In genomic region chr7:1571261-1571650, GRCh38 we compare ENCODE assay signal across 9 cellular contexts. TPM values are rescaled to one million over a fixed set of nuclear protein-coding genes. Genes with fewer than 3 reads are reported as not detected.
DNase-seq lines count a peak whose midpoint lies in the region; ATAC-seq and TF ChIP-seq lines count a peak whose summit lies in the region.
"Had no signal": no experiment of that assay in that cellular context is flagged by ENCODE, and none has a peak within 500 bp of the region (broad histone marks: within the 10 kb centered on the region; RNA-seq: fewer than 3 reads in every experiment).

No MANE protein-coding gene starts in this region.

- no peaks in the 10 kb centered on the region for H3K9me3 Mint-ChIP-seq in endodermal cell

- DNase-seq in EH (ENCODE audit: low read depth) = peak; percentile 66
- no peak for DNase-seq in NT2/D1 (ENCODE audit: low read depth, low spot score)
- no peak for DNase-seq in endodermal cell
- DNase-seq in psoas muscle = peak in 1 of 2 donors; percentile 44
- no peak for DNase-seq in DMS 273 (lab: John Stamatoyannopoulos, UW; ENCODE audit: unreplicated experiment)
- no peak for DNase-seq in NCI-H2081 (lab: John Stamatoyannopoulos, UW)
- DNase-seq in NCI-H345 treated with DMSO at 0.1 percent for 48 hours (lab: John Stamatoyannopoulos, UW; ENCODE audit: unreplicated experiment) = no peak
- DNase-seq in cerebellum (ENCODE audit: low spot score) = no peak
- DNase-seq: effector CD4-positive, alpha-beta T cell had no signal

- H3K36me3 ChIP-seq in NT2/D1 (ENCODE audit: insufficient read depth, insufficient read length, low read length) (peaks cover 23% of the 10 kb centered on the region), endodermal cell (ENCODE audit: control insufficient read depth, insufficient read depth, low read length) (no peaks in the 10 kb centered on the region), psoas muscle (ENCODE audit: insufficient read depth in 1 of 2, low read depth in 1 of 2) (peaks cover 0 to 17% of the 10 kb centered on the region in 2 donors)

- no peak for ATAC-seq in psoas muscle

- H3K9ac ChIP-seq in NT2/D1 (ENCODE audit: insufficient read length, low read depth) (peak overlapping the region; percentile 61), endodermal cell (ENCODE audit: extremely low read depth, low read length, poor library complexity, severe bottlenecking) (no peak overlapping the region)

- peaks cover 21% of the 10 kb centered on the region for H3K36me3 Mint-ChIP-seq in endodermal cell (ENCODE audit: low read depth)

- H3K27ac ChIP-seq in endodermal cell (ENCODE audit: low read depth, low read length) (no peak overlapping the region), psoas muscle (peak overlapping the region; percentile 95)

- intact Hi-C loops in psoas muscle (cut with DNase I) = no loop called here

- H3K9me3 ChIP-seq in NT2/D1 (ENCODE audit: insufficient read depth, low read length) (no peaks in the 10 kb centered on the region; the same call in 1 of the 2 replicates), endodermal cell (ENCODE audit: control insufficient read depth, low read length) (no peaks in the 10 kb centered on the region), psoas muscle (no peaks in the 10 kb centered on the region)

- peak overlapping the region; percentile 74 for H3K4me3 Mint-ChIP-seq in endodermal cell

- peak overlapping the region; percentile 88 for H3K27ac Mint-ChIP-seq in endodermal cell

- H3K4me3 ChIP-seq in NT2/D1 (ENCODE audit: insufficient read length, low read depth) = peak overlapping the region; percentile 93
- peak overlapping the region; percentile 76 for H3K4me3 ChIP-seq in endodermal cell (ENCODE audit: low read length)
- H3K4me3 ChIP-seq in psoas muscle = peak overlapping the region; percentile 94

- WGBS in endodermal cell (ENCODE audit: insufficient coverage in 1 of 2, insufficient read length in 1 of 2), 2 experiments = 96 to 100% methylated on average over 2 to 3 of the region's 3 CpGs
- whole genome bisulfite sequencing in psoas muscle, 3 donors = 70 to 81% (median 74%) methylated on average over 3 of the region's 3 CpGs

- no peaks in the 10 kb centered on the region for H3K27me3 Mint-ChIP-seq in endodermal cell (ENCODE audit: insufficient read depth)

- peaks cover 13% of the 10 kb centered on the region for H3K4me1 Mint-ChIP-seq in endodermal cell

- no peaks in the 10 kb centered on the region for H3K27me3 ChIP-seq in NT2/D1 (ENCODE audit: insufficient read depth, insufficient read length)
- no peaks in the 10 kb centered on the region for H3K27me3 ChIP-seq in endodermal cell (ENCODE audit: control insufficient read depth, insufficient read depth, low read length, poor library complexity, severe bottlenecking)
- no peaks in the 10 kb centered on the region for H3K27me3 ChIP-seq in psoas muscle (ENCODE audit: insufficient read depth in 3 of 3, low read length in 2 of 3)

- TF ChIP-seq CTCF in endodermal cell (conservative IDR thresholded peaks at IDR 0.05) (no peak), psoas muscle (IDR thresholded peaks at IDR 0.05) (no peak)

- H3K4me1 ChIP-seq in NT2/D1 (ENCODE audit: insufficient read depth, insufficient read length) (peaks cover 20% of the 10 kb centered on the region), endodermal cell (ENCODE audit: control insufficient read depth, insufficient read depth, low read length) (peaks cover 4% of the 10 kb centered on the region), psoas muscle (peaks cover 34% of the 10 kb centered on the region)

RNA-seq across cellular contexts. Expression of gene PSMG3, which starts 1.4 kb away (rescaled TPM):
- total RNA-seq in endodermal cell = 10 to 100 TPM; 30.1 to 44.3 TPM
- 30.0 TPM for polyA plus RNA-seq in endodermal cell (2013, experiment 1 of 2)
- 30.2 TPM for polyA plus RNA-seq in endodermal cell (2013, experiment 2 of 2)
- 10 to 100 TPM; 11.8 to 18.2 (median 14.6) TPM for total RNA-seq in psoas muscle
- polyA plus RNA-seq in psoas muscle = 10 to 100 TPM; 33.4 to 59.1 (median 54.1) TPM
- 10.7 TPM for total RNA-seq in cerebellum

RNA-seq across cellular contexts. Expression of gene TMEM184A, which starts 15.3 kb away (rescaled TPM):
- total RNA-seq in endodermal cell (1 to 10 TPM; 4.6 to 5.1 TPM), psoas muscle (1 to 10 TPM; 2.8 to 6.0 (median 2.9) TPM), cerebellum (0.18 TPM)
- polyA plus RNA-seq in endodermal cell (2013, experiment 1 of 2) = 0.43 TPM
- polyA plus RNA-seq in endodermal cell (2013, experiment 2 of 2) = 1.1 TPM
- polyA plus RNA-seq in psoas muscle = 1 to 10 TPM in 2 of 3 donors, under 1 TPM in 1; 0.40 to 1.4 (median 1.1) TPM

RNA-seq across cellular contexts. Expression of gene MAFK, which starts 40.8 kb away (rescaled TPM):
- total RNA-seq in endodermal cell (10 to 100 TPM in 1 of 2 donors, 1 to 10 TPM in 1; 7.7 to 10.7 TPM), psoas muscle (100 to 1,000 TPM in 1 of 4 donors, 10 to 100 TPM in 3; 59.1 to 103 (median 77.5) TPM), cerebellum (3.7 TPM)
- polyA plus RNA-seq in endodermal cell (2013, experiment 1 of 2) = 5.6 TPM
- 5.2 TPM for polyA plus RNA-seq in endodermal cell (2013, experiment 2 of 2)
- 100 to 1,000 TPM in 1 of 3 donors, 10 to 100 TPM in 2; 36.7 to 138 (median 62.9) TPM for polyA plus RNA-seq in psoas muscle

Comparison
In these comparisons a context has a peak if more than half of its experiments do, and no peak if none do; other contexts are left out.
1. RNA of gene MAFK, which starts 40.8 kb away (total RNA-seq): 59.1 to 103 TPM in psoas muscle; 7.7 to 10.7 TPM in endodermal cell and 3.7 TPM in cerebellum (single experiment); every median in the first group is over 4 times any median in the second.
2. Peak in every context shown above with its lines, with median percentiles within 50 percentile points of each other: H3K4me3 ChIP-seq.